In genomic region chr5:157198277-157199058, GRCh38 we compare ENCODE assay signal across 11 cellular contexts.
A peak's percentile ranks its signal among the peaks of the same experiment; 100 is the strongest.
DNase-seq lines count a peak whose midpoint lies in the region; ATAC-seq lines count a peak whose summit lies in the region.
"Had no signal": no experiment of that assay in that cellular context is flagged by ENCODE, and none has a peak within 500 bp of the region (broad histone marks: within the 10 kb centered on the region; RNA-seq: fewer than 3 reads in every experiment).

No MANE protein-coding gene starts in this region.

- H3K27ac Mint-ChIP-seq in stimulated activated naive CD8-positive, alpha-beta T cell treated with anti-CD3 and anti-CD28 coated beads, Interleukin-15, amount 100 ng/mL, for 72 hours: peak overlapping the region; percentile 87 to 95

- H3K4me1 Mint-ChIP-seq in stimulated activated naive CD8-positive, alpha-beta T cell treated with anti-CD3 and anti-CD28 coated beads, Interleukin-15, amount 100 ng/mL, for 72 hours: peaks cover 96% of the 10 kb centered on the region

- H3K4me3 Mint-ChIP-seq in stimulated activated naive CD8-positive, alpha-beta T cell treated with anti-CD3 and anti-CD28 coated beads, Interleukin-15, amount 100 ng/mL, for 72 hours: peak overlapping the region; percentile 75 to 86

- ATAC-seq in stimulated activated naive CD8-positive, alpha-beta T cell treated with anti-CD3 and anti-CD28 coated beads, Interleukin-15, amount 100 ng/mL, for 72 hours: peak; percentile 82
- no peak for ATAC-seq in HG02884 (IDR thresholded peaks at IDR 0.05; ENCODE audit: unreplicated experiment)
- no peak for ATAC-seq in GM21717 (IDR thresholded peaks at IDR 0.05; ENCODE audit: unreplicated experiment)
- ATAC-seq: A549, left lung had no signal

- DNase-seq in SKM-1 treated with dmso at 0.1 percent for 144 hours (lab: John Stamatoyannopoulos, UW; ENCODE audit: unreplicated experiment): peak; percentile 3
- DNase-seq in SKM-1 (lab: John Stamatoyannopoulos, UW; ENCODE audit: unreplicated experiment): no peak
- DNase-seq in activated CD4-positive, alpha-beta T cell treated with anti-CD3 and anti-CD28 coated beads, Interleukin-2, amount 50 U/mL, for 1 hour: peak; percentile 65
- DNase-seq in central memory CD4-positive, alpha-beta T cell: peak; percentile 24
- DNase-seq in stimulated activated naive CD8-positive, alpha-beta T cell treated with anti-CD3 and anti-CD28 coated beads, Interleukin-15, amount 100 ng/mL, for 72 hours: peak in 1 of 2 donors; percentile 64
- DNase-seq in globus pallidus (ENCODE audit: low spot score): no peak
- DNase-seq: left lung, substantia nigra had no signal

- H3K27me3 Mint-ChIP-seq in stimulated activated naive CD8-positive, alpha-beta T cell treated with anti-CD3 and anti-CD28 coated beads, Interleukin-15, amount 100 ng/mL, for 72 hours: no peaks in the 10 kb centered on the region

- H3K9me3 Mint-ChIP-seq in stimulated activated naive CD8-positive, alpha-beta T cell treated with anti-CD3 and anti-CD28 coated beads, Interleukin-15, amount 100 ng/mL, for 72 hours: no peaks in the 10 kb centered on the region

Comparison
In these comparisons a context has a peak if more than half of its experiments do, and no peak if none do; other contexts are left out.
1. DNase-seq: peak in SKM-1 treated with dmso at 0.1 percent for 144 hours (single experiment), activated CD4-positive, alpha-beta T cell treated with anti-CD3 and anti-CD28 coated beads, Interleukin-2, amount 50 U/mL, for 1 hour (single experiment) and central memory CD4-positive, alpha-beta T cell (single experiment); none in SKM-1 (single experiment) and globus pallidus (single experiment).